Comparison of ENCODE assay signal across 20 cellular contexts in genomic region chr19:19743176-19743575, GRCh38. TPM values are rescaled to one million over a fixed set of nuclear protein-coding genes. Genes with fewer than 3 reads are reported as not detected.
A peak's percentile ranks its signal among the peaks of the same experiment; 100 is the strongest.
DNase-seq lines count a peak whose midpoint lies in the region; ATAC-seq, FAIRE-seq and TF ChIP-seq lines count a peak whose summit lies in the region.
"Had no signal": no experiment of that assay in that cellular context is flagged by ENCODE, and none has a peak within 500 bp of the region (broad histone marks: within the 10 kb centered on the region; RNA-seq: fewer than 3 reads in every experiment).

No MANE protein-coding gene starts in this region.

- TF ChIP-seq POLR2A in GM12891 (IDR thresholded peaks at IDR 0.05; ENCODE audit: low read depth, low read length), result no peak

- H2AFZ ChIP-seq in osteoblast (ENCODE audit: low read length), result no peak overlapping the region

- H3K36me3 ChIP-seq in osteoblast (ENCODE audit: insufficient read depth, low read length), result no peaks in the 10 kb centered on the region

- H3K4me2 ChIP-seq in osteoblast (ENCODE audit: insufficient read depth, low read length), result no peak overlapping the region
- H3K4me2 ChIP-seq: A549 had no signal

- no peaks in the 10 kb centered on the region for H3K9me3 ChIP-seq in osteoblast (ENCODE audit: low read depth, low read length)
- H3K9me3 ChIP-seq: A549 had no signal

- DNase-seq in activated CD4-positive, alpha-beta T cell treated with anti-CD3 and anti-CD28 coated beads, Interleukin-2, amount 10 ng/mL, durations not matched to agents 24 days and 14 days, result peak; percentile 47
- no peak for DNase-seq in activated CD4-positive, alpha-beta T cell treated with anti-CD3 and anti-CD28 coated beads for 4 hours
- DNase-seq in GM13976 (ENCODE audit: low spot score) (peak; percentile 10), osteoblast (ENCODE audit: insufficient read length, low spot score, missing footprints) (peak; percentile 52), GM12891 (ENCODE audit: insufficient read length, low spot score) (no peak)
- DNase-seq: 8988T; ACHN; C1 segment of cervical spinal cord; Calu3; CD4-positive, alpha-beta memory T cell; COR-L47; DMS53; DMS79 treated with DMSO at 0.1 percent for 48 hours; GOT3; HCEC 1CT had no signal

- H3K27me3 Mint-ChIP-seq in activated CD4-positive, alpha-beta T cell treated with anti-CD3 and anti-CD28 coated beads, Interleukin-2, amount 10 ng/mL, durations not matched to agents 24 days and 14 days, result no peaks in the 10 kb centered on the region

- no peaks in the 10 kb centered on the region for H3K9me3 Mint-ChIP-seq in activated CD4-positive, alpha-beta T cell treated with anti-CD3 and anti-CD28 coated beads, Interleukin-2, amount 10 ng/mL, durations not matched to agents 24 days and 14 days
- H3K9me3 Mint-ChIP-seq: CD4-positive, alpha-beta memory T cell had no signal

- no peaks in the 10 kb centered on the region for H3K4me1 ChIP-seq in osteoblast (ENCODE audit: insufficient read depth, low read length)
- H3K4me1 ChIP-seq: A549 had no signal

- TF ChIP-seq CTCF in GM13976 (IDR thresholded peaks at IDR 0.05; ENCODE audit: borderline replicate concordance, control extremely low read depth, extremely low read depth, insufficient read depth, missing control alignments) (no peak), osteoblast (IDR thresholded peaks at IDR 0.05; ENCODE audit: extremely low read depth, low read depth, low read length) (no peak)

- FAIRE-seq in GM12891 (lab: Jason Lieb, UNC), result no peak
- FAIRE-seq: A549, G401.6, GM18507, H54 had no signal

- intact Hi-C loops in activated CD4-positive, alpha-beta T cell treated with anti-CD3 and anti-CD28 coated beads, Interleukin-2, amount 10 ng/mL, durations not matched to agents 24 days and 14 days (cut with micrococcal nuclease), result no loop called here

- H3K4me3 Mint-ChIP-seq in activated CD4-positive, alpha-beta T cell treated with anti-CD3 and anti-CD28 coated beads, Interleukin-2, amount 10 ng/mL, durations not matched to agents 24 days and 14 days, result no peak overlapping the region
- H3K4me3 Mint-ChIP-seq: CD4-positive, alpha-beta memory T cell had no signal

- H4K20me1 ChIP-seq in osteoblast (ENCODE audit: insufficient read depth, low read length), result no peaks in the 10 kb centered on the region

- no peak for ATAC-seq in GM18873 (IDR thresholded peaks at IDR 0.05; ENCODE audit: low FRiP score, unreplicated experiment)
- ATAC-seq: A549 had no signal

- H3K27me3 ChIP-seq in osteoblast (ENCODE audit: insufficient read depth, low read length), result no peaks in the 10 kb centered on the region

- in situ Hi-C loops in GM13976 (cut with MboI; ENCODE audit: low sequenced_read_pairs, unreplicated experiment), result no loop called here

- H3K4me1 Mint-ChIP-seq in activated CD4-positive, alpha-beta T cell treated with anti-CD3 and anti-CD28 coated beads, Interleukin-2, amount 10 ng/mL, durations not matched to agents 24 days and 14 days, result no peaks in the 10 kb centered on the region
- H3K4me1 Mint-ChIP-seq: CD4-positive, alpha-beta memory T cell had no signal

- H3K27ac Mint-ChIP-seq in activated CD4-positive, alpha-beta T cell treated with anti-CD3 and anti-CD28 coated beads, Interleukin-2, amount 10 ng/mL, durations not matched to agents 24 days and 14 days, result no peak overlapping the region

- H3K27ac ChIP-seq in osteoblast (ENCODE audit: low read depth, low read length), result no peak overlapping the region
- H3K27ac ChIP-seq: A549 had no signal

- H3K4me3 ChIP-seq in osteoblast (ENCODE audit: insufficient read depth, low read length), result no peak overlapping the region
- H3K4me3 ChIP-seq: A549 had no signal

- no peaks in the 10 kb centered on the region for H3K79me2 ChIP-seq in osteoblast (ENCODE audit: insufficient read depth, low read length)

- H3K36me3 Mint-ChIP-seq in activated CD4-positive, alpha-beta T cell treated with anti-CD3 and anti-CD28 coated beads, Interleukin-2, amount 10 ng/mL, durations not matched to agents 24 days and 14 days (ENCODE audit: low read depth), result no peaks in the 10 kb centered on the region
- H3K36me3 Mint-ChIP-seq: CD4-positive, alpha-beta memory T cell had no signal

TF ChIP-seq in GM12891, 5 proteins besides CTCF, POLR2A, EP300 and RAD21:
- TF ChIP-seq POLR2AphosphoS5 (IDR thresholded peaks at IDR 0.05; ENCODE audit: low read depth, low read length) (no peak), SPI1 (IDR thresholded peaks at IDR 0.05; ENCODE audit: low read depth, low read length) (no peak), TAF1 (IDR thresholded peaks at IDR 0.05; ENCODE audit: low read depth, low read length) (no peak), POU2F2 (IDR thresholded peaks at IDR 0.05; ENCODE audit: low read depth, low read length) (no peak), PAX5 (IDR thresholded peaks at IDR 0.05; ENCODE audit: insufficient read depth, low read length, severe bottlenecking) (no peak)

RNA-seq across cellular contexts. Expression of gene ZNF14, which starts 10.3 kb away (rescaled TPM):
- total RNA-seq in activated CD4-positive, alpha-beta T cell treated with anti-CD3 and anti-CD28 coated beads, Interleukin-2, amount 10 ng/mL, durations not matched to agents 24 days and 14 days, result 4.7 and 4.8 TPM in 2 replicates
- 6.5 and 7.4 TPM in 2 replicates for total RNA-seq in osteoblast
- 1.5 TPM for polyA plus RNA-seq in GM12891 (2012; ENCODE audit: low read depth, missing spikeins)

Comparison
In these comparisons a context has a peak if more than half of its experiments do, and no peak if none do; other contexts are left out.
1. DNase-seq: peak in activated CD4-positive, alpha-beta T cell treated with anti-CD3 and anti-CD28 coated beads, Interleukin-2, amount 10 ng/mL, durations not matched to agents 24 days and 14 days (single experiment), GM13976 (single experiment) and osteoblast (single experiment); none in activated CD4-positive, alpha-beta T cell treated with anti-CD3 and anti-CD28 coated beads for 4 hours (0 of 2) and GM12891 (single experiment).